In genomic region chrX:129900054-129900453, GRCh38 we compare ENCODE assay signal across 26 cellular contexts.
"Had no signal": no experiment of that assay in that cellular context is flagged by ENCODE, and none has a peak within 500 bp of the region (broad histone marks: within the 10 kb centered on the region; RNA-seq: fewer than 3 reads in every experiment).

No MANE protein-coding gene starts in this region.

- H3K36me3 Mint-ChIP-seq: immature natural killer cell; naive B cell; natural killer cell treated with Interleukin-12 subunit alpha and Interleukin-12 subunit beta and Interleukin-15 and Interleukin-18, amount 100 ng/mL, for 72 hours; stimulated activated memory B cell treated with anti-CD40 and anti-IgM and Interleukin-4, amounts not matched to agents 10 μg/mL and 1 μg/mL and 100 μg/mL, for 72 hours; type B pancreatic cell had no signal

- H3K27ac Mint-ChIP-seq: immature natural killer cell; natural killer cell treated with Interleukin-12 subunit alpha and Interleukin-12 subunit beta and Interleukin-15 and Interleukin-18, amount 100 ng/mL, for 72 hours; progenitor cell of endocrine pancreas; stimulated activated memory B cell treated with anti-CD40 and anti-IgM and Interleukin-4, amounts not matched to agents 10 μg/mL and 1 μg/mL and 100 μg/mL, for 72 hours; stimulated activated naive CD8-positive, alpha-beta T cell treated with anti-CD3 and anti-CD28 coated beads, Interleukin-15, amount 100 ng/mL, for 72 hours; type B pancreatic cell had no signal

- H3K4me3 Mint-ChIP-seq: immature natural killer cell; naive B cell; natural killer cell treated with Interleukin-12 subunit alpha and Interleukin-12 subunit beta and Interleukin-15 and Interleukin-18, amount 100 ng/mL, for 72 hours; stimulated activated memory B cell treated with anti-CD40 and anti-IgM and Interleukin-4, amounts not matched to agents 10 μg/mL and 1 μg/mL and 100 μg/mL, for 72 hours; stimulated activated naive CD8-positive, alpha-beta T cell treated with anti-CD3 and anti-CD28 coated beads, Interleukin-15, amount 100 ng/mL, for 72 hours; type B pancreatic cell had no signal

- H3K27me3 Mint-ChIP-seq: naive B cell; progenitor cell of endocrine pancreas; stimulated activated memory B cell treated with anti-CD40 and anti-IgM and Interleukin-4, amounts not matched to agents 10 μg/mL and 1 μg/mL and 100 μg/mL, for 72 hours; stimulated activated naive CD8-positive, alpha-beta T cell treated with anti-CD3 and anti-CD28 coated beads, Interleukin-15, amount 100 ng/mL, for 72 hours; type B pancreatic cell had no signal

- H3K27me3 ChIP-seq: left lung, ovary, right atrium auricular region, right lobe of liver, tibial nerve, uterus had no signal

- DNase-seq: hypothalamus; immature natural killer cell; kidney; left colon; left lung; lower lobe of right lung; mammary epithelial cell; mesenchymal stem cell; naive B cell; ovary; right lobe of liver; stimulated activated CD4-positive, alpha-beta T cell treated with anti-CD3 and anti-CD28 coated beads, Interleukin-1b, Interleukin-23, amount 100 ng/mL, for 48 hours; stimulated activated CD4-positive, alpha-beta T cell treated with anti-CD3 and anti-CD28 coated beads, Interleukin-2, amount 100 ng/mL, for 48 hours; stimulated activated CD4-positive, alpha-beta T cell treated with anti-CD3 and anti-CD28 coated beads, Interleukin-4, amount 100 ng/mL, for 4 hours; stimulated activated CD8-positive, alpha-beta memory T cell treated with anti-CD3 and anti-CD28 coated beads, Interleukin-4, amount 100 ng/mL, for 48 hours; stimulated activated naive CD4-positive, alpha-beta T cell treated with Interleukin-2 at 50 U/mL for 16 hours; stimulated activated naive CD8-positive, alpha-beta T cell treated with anti-CD3 and anti-CD28 coated beads, Interleukin-15, amount 100 ng/mL, for 72 hours; substantia nigra; uterus had no signal

- H3K27ac ChIP-seq: left lung, lower lobe of right lung, ovary, right atrium auricular region, right lobe of liver, tibial nerve, uterus had no signal

- ATAC-seq: left colon; left lung; lower lobe of right lung; natural killer cell treated with Interleukin-12 subunit alpha and Interleukin-12 subunit beta and Interleukin-15 and Interleukin-18, amount 100 ng/mL, for 72 hours; right lobe of liver; stimulated activated memory B cell treated with anti-CD40 and anti-IgM and Interleukin-4, amounts not matched to agents 10 μg/mL and 1 μg/mL and 100 μg/mL, for 72 hours; stimulated activated naive CD8-positive, alpha-beta T cell treated with anti-CD3 and anti-CD28 coated beads, Interleukin-15, amount 100 ng/mL, for 72 hours had no signal

- H3K4me1 ChIP-seq: left lung, lower lobe of right lung, right atrium auricular region, right lobe of liver, tibial nerve, uterus had no signal

- H3K4me3 ChIP-seq: left lung, lower lobe of right lung, ovary, right atrium auricular region, right lobe of liver, smooth muscle cell, tibial nerve, uterus had no signal

- H3K36me3 ChIP-seq: left lung, lower lobe of right lung, ovary, right atrium auricular region, right lobe of liver, tibial nerve, uterus had no signal

- H3K4me1 Mint-ChIP-seq: immature natural killer cell had no signal

- H3K9me3 ChIP-seq: left lung, lower lobe of right lung, ovary, right atrium auricular region, right lobe of liver, tibial nerve, uterus had no signal
